Comparison of ENCODE assay signal across 27 cellular contexts in the genomic region with DNA sequence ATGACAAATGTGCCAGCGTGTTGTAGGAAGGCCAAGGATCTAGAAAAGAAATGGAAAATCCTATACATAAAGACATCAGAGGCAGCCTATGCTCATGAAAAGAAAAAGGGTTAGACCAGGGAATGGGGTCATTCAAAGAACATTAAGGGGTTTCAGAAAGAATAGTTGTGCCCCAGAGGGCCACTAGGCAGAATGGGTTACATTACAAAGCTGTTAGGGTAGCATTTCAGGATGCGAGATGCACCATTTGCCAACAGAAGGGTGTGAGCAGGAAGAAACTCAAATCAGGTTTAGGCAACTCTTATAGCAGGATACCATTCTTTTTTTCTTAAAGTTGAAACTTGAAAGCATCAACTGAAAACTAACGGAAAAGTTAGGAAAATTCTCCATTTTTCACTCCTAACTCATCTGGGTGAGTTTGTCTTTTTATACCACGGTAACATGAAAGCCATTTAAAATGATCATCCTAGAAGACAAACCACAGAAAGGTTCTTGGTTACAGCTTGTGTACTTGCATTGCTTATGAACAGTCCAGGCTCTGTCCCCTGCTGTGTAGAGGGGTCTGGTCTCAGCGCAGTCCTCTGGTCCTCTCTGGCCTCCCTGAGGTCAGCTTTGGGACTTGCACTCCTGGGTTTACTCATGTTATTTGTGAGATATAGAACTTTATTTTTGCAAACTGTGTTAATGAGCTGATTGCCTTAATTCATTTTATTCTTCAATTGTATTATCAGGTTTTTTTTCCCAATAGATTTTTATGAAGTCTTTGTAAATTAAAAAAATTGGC.
A peak's percentile ranks its signal among the peaks of the same experiment; 100 is the strongest.
DNase-seq lines count a peak whose midpoint lies in the region; ATAC-seq, FAIRE-seq and TF ChIP-seq lines count a peak whose summit lies in the region.
"Had no signal": no experiment of that assay in that cellular context is flagged by ENCODE, and none has a peak within 500 bp of the region (broad histone marks: within the 10 kb centered on the region; RNA-seq: fewer than 3 reads in every experiment).

No MANE protein-coding gene starts in this region.

- no peaks in the 10 kb centered on the region for H3K9me1 ChIP-seq in endothelial cell of umbilical vein (replicated peaks; ENCODE audit: control insufficient read depth, extremely low read depth, insufficient read depth, low read length)

- no peaks in the 10 kb centered on the region for H3K36me3 Mint-ChIP-seq in MCF 10A (ENCODE audit: insufficient read depth, unreplicated experiment)

- H3K79me2 ChIP-seq in PC-3 (ENCODE audit: low read length) (no peaks in the 10 kb centered on the region), endothelial cell of umbilical vein (ENCODE audit: control insufficient read depth, insufficient read depth, low read length) (no peaks in the 10 kb centered on the region)

- 80% methylated on average over 5 of the region's 5 CpGs for WGBS in right lobe of liver (ENCODE audit: insufficient coverage, low coverage, low lambda C conversion rate, missing lambda C conversion rate)

- no peaks in the 10 kb centered on the region for H3K9me2 ChIP-seq in PC-3 (replicated peaks; ENCODE audit: low read length)

- intact Hi-C loops in PC-3 (cut with micrococcal nuclease) (no loop called here), endothelial cell of umbilical vein (cut with micrococcal nuclease) (no loop called here), right lobe of liver (cut with DNase I) (no loop called here), MCF 10A (cut with micrococcal nuclease) (no loop called here)

- H3K36me3 ChIP-seq in PC-3 (ENCODE audit: low read depth, low read length) (no peaks in the 10 kb centered on the region), endothelial cell of umbilical vein (ENCODE audit: control insufficient read depth in 2 of 2, extremely low read depth in 1 of 2, insufficient read depth in 2 of 2, low read length in 2 of 2) (no peaks in the 10 kb centered on the region), right lobe of liver (no peaks in the 10 kb centered on the region)
- H3K36me3 ChIP-seq: BLaER1 had no signal

- no TSS peak for BruUV-seq in PC-3 (replicated peaks; lab: Mats Ljungman, UMichigan)
- no TSS peak for BruUV-seq in endothelial cell of umbilical vein (replicated peaks; lab: Mats Ljungman, UMichigan)
- no TSS peak for BruUV-seq in MCF 10A (replicated peaks; lab: Mats Ljungman, UMichigan)

- dilution Hi-C loops in endothelial cell of umbilical vein (cut with MboI; ENCODE audit: extremely low pct_ligation_motif_present, low sequenced_read_pairs) = no loop called here

- H3K4me3 Mint-ChIP-seq in MCF 10A (ENCODE audit: unreplicated experiment) = no peak overlapping the region
- H3K4me3 Mint-ChIP-seq: CD4-positive, alpha-beta T cell had no signal

- H3K4me1 Mint-ChIP-seq in MCF 10A (ENCODE audit: insufficient read depth, unreplicated experiment) = no peaks in the 10 kb centered on the region

- no peaks in the 10 kb centered on the region for H3K9me3 ChIP-seq in PC-3 (ENCODE audit: low read length)
- H3K9me3 ChIP-seq in endothelial cell of umbilical vein (replicated peaks; ENCODE audit: control insufficient read depth, insufficient read depth, low read length) = no peaks in the 10 kb centered on the region
- no peaks in the 10 kb centered on the region for H3K9me3 ChIP-seq in right lobe of liver
- H3K9me3 ChIP-seq: BLaER1 had no signal

- H3K9me3 Mint-ChIP-seq in MCF 10A (ENCODE audit: unreplicated experiment) = no peaks in the 10 kb centered on the region
- H3K9me3 Mint-ChIP-seq: CD4-positive, alpha-beta T cell had no signal

- H3K27me3 ChIP-seq in PC-3 (ENCODE audit: low read length) = peaks cover 83% of the 10 kb centered on the region
- H3K27me3 ChIP-seq in endothelial cell of umbilical vein (ENCODE audit: control insufficient read depth in 2 of 2, insufficient read depth in 2 of 2, low read length in 2 of 2) = no peaks in the 10 kb centered on the region
- H3K27me3 ChIP-seq in right lobe of liver = no peaks in the 10 kb centered on the region
- H3K27me3 ChIP-seq: BLaER1 had no signal

- POLR2A ChIA-PET in PC-3 (lab: Charles Lee; ENCODE audit: unreplicated experiment) = no interaction called here
- POLR2A ChIA-PET in endothelial cell of umbilical vein (lab: Charles Lee) = no interaction called here
- POLR2A ChIA-PET in MCF 10A (lab: Yijun Ruan, JAX) = interaction anchor here (0.6 kb wide), 1 partner anchor 12 kb away, joined by 3 read pairs; no protein-coding TSS in a partner anchor

- CTCF ChIA-PET in PC-3 (lab: Charles Lee) (interaction anchor here (0.6 kb wide), 1 partner anchor 206 kb away, joined by 4 read pairs; no protein-coding TSS in a partner anchor), endothelial cell of umbilical vein (lab: Charles Lee) (interaction anchor here (1.1 to 1.5 kb wide), 2 partner anchors 10 to 20 kb away, joined by 3 to 4 read pairs; no protein-coding TSS in a partner anchor), MCF 10A (lab: Yijun Ruan, JAX) (no interaction called here)

- DNase-seq in DMS53 (lab: John Stamatoyannopoulos, UW) = peak; percentile 3
- DNase-seq in DMS53 treated with DMSO at 0.1 percent for 48 hours (lab: John Stamatoyannopoulos, UW; ENCODE audit: unreplicated experiment) = no peak
- no peak for DNase-seq in PC-3
- DNase-seq in endothelial cell of umbilical vein (ENCODE audit: low read depth, low spot score) = no peak
- peak; percentile 26 for DNase-seq in superior temporal gyrus (ENCODE audit: extremely low spot score)
- no peak for DNase-seq in right lobe of liver
- DNase-seq in HuH-7.5 (ENCODE audit: low spot score) = no peak
- DNase-seq in MCF 10A (ENCODE audit: unreplicated experiment) = no peak
- DNase-seq: ACHN; CD4-positive, alpha-beta T cell; COR-L47; DND-41; GOT3; MM.1S; NCI-H1048; NCI-H1417 treated with DMSO at 0.1 percent for 48 hours; NCI-H187; NCI-H510A; RPMI8226; SHP77; SW 1271 had no signal

- H4K20me1 ChIP-seq in PC-3 (ENCODE audit: low read length) (no peaks in the 10 kb centered on the region), endothelial cell of umbilical vein (replicated peaks; ENCODE audit: control insufficient read depth, extremely low read depth, insufficient read depth, low read length) (no peaks in the 10 kb centered on the region)
- H4K20me1 ChIP-seq: BLaER1 had no signal

- TF ChIP-seq CTCF in PC-3 (conservative IDR thresholded peaks at IDR 0.05; ENCODE audit: low read depth, low read length) = 0 out of 2 replicates have a peak, but pooled peaks have one; percentile 12
- TF ChIP-seq CTCF in endothelial cell of umbilical vein (IDR thresholded peaks at IDR 0.05; ENCODE audit: extremely low read depth in 1 of 2, insufficient read depth in 1 of 2, low read depth in 1 of 2, low read length in 2 of 2) = no peak
- no peak for TF ChIP-seq CTCF in right lobe of liver (IDR thresholded peaks at IDR 0.05)
- no peak for TF ChIP-seq CTCF in MCF 10A (IDR thresholded peaks at IDR 0.05; ENCODE audit: unreplicated experiment)

- H3K27ac ChIP-seq in PC-3 (ENCODE audit: low read length) (no peak overlapping the region), endothelial cell of umbilical vein (ENCODE audit: insufficient read depth, low read depth, low read length) (no peak overlapping the region), right lobe of liver (no peak overlapping the region)
- H3K27ac ChIP-seq: 22Rv1, BLaER1, SK-N-MC had no signal

- H3F3A ChIP-seq in PC-3 (ENCODE audit: low read length, unreplicated experiment) = no peaks in the 10 kb centered on the region

- no peak overlapping the region for H3K27ac Mint-ChIP-seq in MCF 10A (ENCODE audit: low read depth, unreplicated experiment)
- H3K27ac Mint-ChIP-seq: CD4-positive, alpha-beta T cell had no signal

- ATAC-seq in PC-3 = no peak; the same call in 1 of the 2 replicates
- no peak for ATAC-seq in right lobe of liver
- ATAC-seq: HCT116, K562 had no signal

- FAIRE-seq in endothelial cell of umbilical vein (lab: Jason Lieb, UNC) = peak; percentile 35
- FAIRE-seq: GM12891, K562 had no signal

- peaks cover 56% of the 10 kb centered on the region for H3K27me3 Mint-ChIP-seq in MCF 10A (ENCODE audit: insufficient read depth, unreplicated experiment)
- H3K27me3 Mint-ChIP-seq: CD4-positive, alpha-beta T cell had no signal

- H3K4me3 ChIP-seq in PC-3 (ENCODE audit: low read length) = no peak overlapping the region
- H3K4me3 ChIP-seq in endothelial cell of umbilical vein (replicated peaks in 1 of 3; ENCODE audit: insufficient read depth in 1 of 3, low read depth in 1 of 3, low read length in 3 of 3) = no peak overlapping the region
- H3K4me3 ChIP-seq in right lobe of liver = no peak overlapping the region
- H3K4me3 ChIP-seq: BLaER1, K562, SK-N-MC had no signal

- TF ChIP-seq POLR2A in endothelial cell of umbilical vein (IDR thresholded peaks at IDR 0.05; ENCODE audit: low read depth, low read length) (no peak), right lobe of liver (IDR thresholded peaks at IDR 0.05) (no peak)

- no peak overlapping the region for H3K9ac ChIP-seq in PC-3 (ENCODE audit: low read length)
- H3K9ac ChIP-seq in endothelial cell of umbilical vein (replicated peaks; ENCODE audit: extremely low read depth, insufficient read depth, low read length) = no peak overlapping the region
- H3K9ac ChIP-seq: BLaER1 had no signal

- no peak overlapping the region for H3K4me2 ChIP-seq in PC-3 (ENCODE audit: low read length)
- H3K4me2 ChIP-seq in endothelial cell of umbilical vein (ENCODE audit: insufficient read depth, low read length) = no peak overlapping the region
- H3K4me2 ChIP-seq: BLaER1 had no signal

- H2AFZ ChIP-seq in PC-3 (ENCODE audit: low read length) = no peak overlapping the region
- H2AFZ ChIP-seq in endothelial cell of umbilical vein (ENCODE audit: low read depth, low read length) = no peak overlapping the region

- H3K4me1 ChIP-seq in PC-3 (ENCODE audit: insufficient read depth, low read length) (no peaks in the 10 kb centered on the region), endothelial cell of umbilical vein (ENCODE audit: control insufficient read depth, extremely low read depth, insufficient read depth, low read length) (no peaks in the 10 kb centered on the region), right lobe of liver (no peaks in the 10 kb centered on the region)
- H3K4me1 ChIP-seq: BLaER1 had no signal

TF ChIP-seq in endothelial cell of umbilical vein, 7 proteins besides CTCF, POLR2A, EP300 and RAD21:
- TF ChIP-seq, protein P1, sequence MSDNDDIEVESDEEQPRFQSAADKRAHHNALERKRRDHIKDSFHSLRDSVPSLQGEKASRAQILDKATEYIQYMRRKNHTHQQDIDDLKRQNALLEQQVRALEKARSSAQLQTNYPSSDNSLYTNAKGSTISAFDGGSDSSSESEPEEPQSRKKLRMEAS (IDR thresholded peaks at IDR 0.05; ENCODE audit: insufficient read depth, insufficient read length) = no peak
- no peak for TF ChIP-seq POLR2AphosphoS5 (IDR thresholded peaks at IDR 0.05; ENCODE audit: insufficient read depth, low read depth, low read length)
- no peak for TF ChIP-seq EZH2 (IDR thresholded peaks at IDR 0.05; ENCODE audit: borderline replicate concordance, low read depth, low read length, severe bottlenecking)
- no peak for TF ChIP-seq FOS (IDR thresholded peaks at IDR 0.05; ENCODE audit: borderline replicate concordance, insufficient read depth, low read length)
- no peak for TF ChIP-seq MYC (IDR thresholded peaks at IDR 0.05; ENCODE audit: low read depth, low read length)
- TF ChIP-seq JUN (IDR thresholded peaks at IDR 0.05; ENCODE audit: borderline replicate concordance, insufficient read depth, insufficient read length, low read depth) = no peak
- TF ChIP-seq GATA2 (IDR thresholded peaks at IDR 0.05; ENCODE audit: insufficient read depth, insufficient read length, low read depth, low read length) = no peak

Comparison
In these comparisons a context has a peak if more than half of its experiments do, and no peak if none do; other contexts are left out.
1. DNase-seq: peak in DMS53 (single experiment) and superior temporal gyrus (single experiment); none in DMS53 treated with DMSO at 0.1 percent for 48 hours (single experiment), PC-3 (single experiment), endothelial cell of umbilical vein (single experiment), right lobe of liver (0 of 3), HuH-7.5 (single experiment) and MCF 10A (single experiment).